10 cellular contexts compared by ENCODE assay signal in the genomic region with DNA sequence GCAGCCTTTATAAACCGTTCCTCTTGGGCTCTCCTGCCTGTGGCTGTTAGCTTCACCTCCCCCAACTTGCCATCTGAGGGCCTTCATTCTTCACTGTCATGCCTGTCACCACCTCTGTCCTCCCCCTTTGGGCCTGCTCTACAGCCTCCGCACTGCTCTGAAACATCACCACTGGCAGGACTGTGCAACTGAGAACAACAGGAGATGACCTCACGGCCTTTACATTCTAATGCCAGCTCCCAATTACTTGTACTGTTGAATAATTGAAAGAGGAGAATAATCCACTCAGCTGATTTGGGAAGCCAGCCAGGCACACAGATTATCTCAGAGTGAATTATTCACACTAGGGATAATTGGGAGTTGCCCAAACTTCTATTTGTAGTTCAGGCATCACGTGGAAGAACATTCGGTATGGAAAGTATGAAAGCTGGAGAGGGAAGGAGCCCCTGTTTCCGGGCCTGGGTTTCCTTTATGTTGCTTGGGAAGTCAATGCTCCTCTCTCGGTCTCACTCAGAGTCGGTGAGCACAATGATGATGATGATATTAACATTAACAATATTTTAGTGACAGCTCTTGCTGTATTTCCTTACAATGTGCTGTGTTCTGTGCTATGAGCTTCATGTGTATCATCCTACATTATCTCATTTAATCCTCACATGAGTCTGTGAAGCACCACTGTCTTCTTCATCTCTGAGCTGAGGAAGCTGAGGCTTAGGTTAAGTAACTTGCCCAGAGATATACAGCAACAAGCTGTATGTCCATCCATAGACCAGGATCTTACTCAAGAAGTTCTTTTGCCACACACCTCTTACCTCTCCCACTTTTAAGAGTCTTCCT.
DNase-seq lines count a peak whose midpoint lies in the region; ATAC-seq and TF ChIP-seq lines count a peak whose summit lies in the region.
"Had no signal": no experiment of that assay in that cellular context is flagged by ENCODE, and none has a peak within 500 bp of the region (broad histone marks: within the 10 kb centered on the region; RNA-seq: fewer than 3 reads in every experiment).

No MANE protein-coding gene starts in this region.

- WGBS in SK-N-SH (ENCODE audit: low lambda C conversion rate) = 93% methylated on average over 8 of the region's 8 CpGs

- peaks cover 11% of the 10 kb centered on the region for H4K20me1 ChIP-seq in osteoblast (ENCODE audit: insufficient read depth, low read length)
- H4K20me1 ChIP-seq in SK-N-SH (ENCODE audit: insufficient read depth) = no peaks in the 10 kb centered on the region

- peaks cover 12% of the 10 kb centered on the region for H3K4me1 Mint-ChIP-seq in stimulated activated naive CD8-positive, alpha-beta T cell treated with anti-CD3 and anti-CD28 coated beads, Interleukin-15, amount 100 ng/mL, for 72 hours
- H3K4me1 Mint-ChIP-seq: B cell had no signal

- no peak overlapping the region for H2AFZ ChIP-seq in osteoblast (ENCODE audit: low read length)
- H2AFZ ChIP-seq in SK-N-SH (ENCODE audit: low read depth) = no peak overlapping the region

- no peaks in the 10 kb centered on the region for H3K27me3 Mint-ChIP-seq in stimulated activated naive CD8-positive, alpha-beta T cell treated with anti-CD3 and anti-CD28 coated beads, Interleukin-15, amount 100 ng/mL, for 72 hours
- H3K27me3 Mint-ChIP-seq: B cell had no signal

- no peak for TF ChIP-seq RAD21 in SK-N-SH (IDR thresholded peaks at IDR 0.05; ENCODE audit: low read length)

- H3K27ac ChIP-seq in osteoblast (ENCODE audit: low read depth, low read length) = peak overlapping the region; percentile 40
- H3K27ac ChIP-seq in SK-N-SH (ENCODE audit: low read depth in 2 of 2, low read length in 1 of 2) = peak overlapping the region in 1 of 2 experiments; percentile 11; a peak in 1 of 4 replicates

- no peak overlapping the region for H3K4me3 Mint-ChIP-seq in stimulated activated naive CD8-positive, alpha-beta T cell treated with anti-CD3 and anti-CD28 coated beads, Interleukin-15, amount 100 ng/mL, for 72 hours
- H3K4me3 Mint-ChIP-seq: B cell had no signal

- ATAC-seq in stimulated activated naive CD8-positive, alpha-beta T cell treated with anti-CD3 and anti-CD28 coated beads, Interleukin-15, amount 100 ng/mL, for 72 hours = no peak
- ATAC-seq in GM21529 (IDR thresholded peaks at IDR 0.05; ENCODE audit: unreplicated experiment) = no peak

- H3K4me2 ChIP-seq in osteoblast (ENCODE audit: insufficient read depth, low read length) = no peak overlapping the region
- H3K4me2 ChIP-seq in SK-N-SH = no peak overlapping the region

- no peaks in the 10 kb centered on the region for H3F3A ChIP-seq in SK-N-SH (replicated peaks; ENCODE audit: insufficient read depth)

- no peaks in the 10 kb centered on the region for H3K9me3 ChIP-seq in osteoblast (ENCODE audit: low read depth, low read length)
- no peaks in the 10 kb centered on the region for H3K9me3 ChIP-seq in SK-N-SH

- TF ChIP-seq EP300 in SK-N-SH (IDR thresholded peaks at IDR 0.05; ENCODE audit: borderline replicate concordance in 1 of 2, low read depth in 1 of 2, low read length in 1 of 2) = no peak

- CTCF ChIA-PET in SK-N-SH (lab: Yijun Ruan, JAX) = interaction anchor here (1.8 to 2.1 kb wide), 3 partner anchors 11 to 395 kb away, joined by 5 to 9 read pairs (median 6); no protein-coding TSS in a partner anchor

- H3K4me3 ChIP-seq in osteoblast (ENCODE audit: insufficient read depth, low read length) = no peak overlapping the region
- H3K4me3 ChIP-seq in SK-N-SH (ENCODE audit: low read depth in 2 of 2, low read length in 1 of 2) = no peak overlapping the region

- no peaks in the 10 kb centered on the region for H3K27me3 ChIP-seq in osteoblast (ENCODE audit: insufficient read depth, low read length)
- H3K27me3 ChIP-seq in SK-N-SH (ENCODE audit: insufficient read depth) = no peaks in the 10 kb centered on the region

- TF ChIP-seq CTCF in osteoblast (IDR thresholded peaks at IDR 0.05; ENCODE audit: extremely low read depth, low read depth, low read length) (no peak), SK-N-SH (IDR thresholded peaks at IDR 0.05) (no peak)

- POLR2A ChIA-PET in SK-N-SH (lab: Yijun Ruan, JAX) = no interaction called here

- H3K9ac ChIP-seq in SK-N-SH = no peak overlapping the region

- DNase-seq in AG20443 (ENCODE audit: low spot score) (peak; percentile 58), SHP77 treated with DMSO at 0.1 percent for 48 hours (lab: John Stamatoyannopoulos, UW) (peak; percentile 73), glomerular endothelial cell (ENCODE audit: extremely low read depth, low read depth, low spot score) (peak; percentile 86), osteoblast (ENCODE audit: insufficient read length, low spot score, missing footprints) (no peak), amniotic stem cell (lab: John Stamatoyannopoulos, UW) (no peak), SK-N-SH (no peak)
- no peak for DNase-seq in stimulated activated naive CD8-positive, alpha-beta T cell treated with anti-CD3 and anti-CD28 coated beads, Interleukin-15, amount 100 ng/mL, for 72 hours
- DNase-seq: stimulated activated CD4-positive, alpha-beta T cell treated with anti-CD3 and anti-CD28 coated beads, Interleukin-4, amount 100 ng/mL, for 4 hours had no signal

- H3K9me2 ChIP-seq in SK-N-SH = no peaks in the 10 kb centered on the region

- no peak overlapping the region for H3K27ac Mint-ChIP-seq in stimulated activated naive CD8-positive, alpha-beta T cell treated with anti-CD3 and anti-CD28 coated beads, Interleukin-15, amount 100 ng/mL, for 72 hours
- H3K27ac Mint-ChIP-seq: B cell had no signal

- H3K36me3 ChIP-seq in osteoblast (ENCODE audit: insufficient read depth, low read length) = no peaks in the 10 kb centered on the region
- H3K36me3 ChIP-seq in SK-N-SH (replicated peaks in 1 of 2; ENCODE audit: control insufficient read depth in 1 of 2, insufficient read depth in 2 of 2, low read length in 1 of 2) = no peaks in the 10 kb centered on the region

- peaks cover 26% of the 10 kb centered on the region for H3K4me1 ChIP-seq in osteoblast (ENCODE audit: insufficient read depth, low read length)
- H3K4me1 ChIP-seq in SK-N-SH (ENCODE audit: control insufficient read depth in 1 of 2, insufficient read depth in 2 of 2, low read depth in 1 of 2, low read length in 1 of 2) = peaks cover 0 to 46% of the 10 kb centered on the region in 2 experiments; a peak in 3 of 4 replicates

- no peaks in the 10 kb centered on the region for H3K9me3 Mint-ChIP-seq in stimulated activated naive CD8-positive, alpha-beta T cell treated with anti-CD3 and anti-CD28 coated beads, Interleukin-15, amount 100 ng/mL, for 72 hours

- H3K79me2 ChIP-seq in osteoblast (ENCODE audit: insufficient read depth, low read length) (no peaks in the 10 kb centered on the region), SK-N-SH (ENCODE audit: insufficient read depth) (no peaks in the 10 kb centered on the region)

TF ChIP-seq in SK-N-SH, 30 proteins besides CTCF, POLR2A, EP300 and RAD21:
- TF ChIP-seq USF2 (IDR thresholded peaks at IDR 0.05; ENCODE audit: borderline replicate concordance, low read depth, low read length) = no peak

Comparison
In these comparisons a context has a peak if more than half of its experiments do, and no peak if none do; other contexts are left out.
1. DNase-seq: peak in AG20443 (single experiment), SHP77 treated with DMSO at 0.1 percent for 48 hours (single experiment) and glomerular endothelial cell (single experiment); none in osteoblast (single experiment), stimulated activated naive CD8-positive, alpha-beta T cell treated with anti-CD3 and anti-CD28 coated beads, Interleukin-15, amount 100 ng/mL, for 72 hours (0 of 2), amniotic stem cell (single experiment) and SK-N-SH (single experiment).